30 cellular contexts compared by ENCODE assay signal in the genomic region with DNA sequence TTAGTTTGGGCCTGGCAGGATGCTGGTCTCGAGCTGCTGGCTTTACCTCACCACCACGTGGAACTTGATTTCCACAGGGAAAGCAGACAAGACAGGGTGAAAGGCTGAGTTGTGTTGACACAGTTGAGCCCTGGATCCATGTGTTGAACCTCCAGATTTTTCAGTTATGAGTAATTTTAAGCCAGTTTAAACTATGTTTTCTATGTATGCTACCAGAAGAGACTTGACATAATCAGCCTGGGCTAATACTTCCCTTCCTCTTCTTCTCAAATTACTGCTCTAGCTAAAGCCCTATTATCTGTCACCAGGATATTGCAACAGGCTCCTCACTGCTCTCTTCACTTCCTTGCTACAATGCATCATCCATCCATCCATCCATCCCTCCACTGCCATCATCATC. TPM values are rescaled to one million over a fixed set of nuclear protein-coding genes. Genes with fewer than 3 reads are reported as not detected.
DNase-seq lines count a peak whose midpoint lies in the region; TF ChIP-seq lines count a peak whose summit lies in the region.
"Had no signal": no experiment of that assay in that cellular context is flagged by ENCODE, and none has a peak within 500 bp of the region (broad histone marks: within the 10 kb centered on the region; RNA-seq: fewer than 3 reads in every experiment).

No MANE protein-coding gene starts in this region.

- no peak overlapping the region for H3K4me3 ChIP-seq in brain microvascular endothelial cell (ENCODE audit: low read depth, low read length)
- H3K4me3 ChIP-seq in neutrophil (ENCODE audit: low read depth in 1 of 2, low read length in 1 of 2), result no peak overlapping the region
- no peak overlapping the region for H3K4me3 ChIP-seq in neural progenitor cell
- H3K4me3 ChIP-seq: cardiac muscle cell, hepatocyte, K562, lower lobe of right lung, prostate gland, SJSA1 had no signal

- H3K27me3 Mint-ChIP-seq in neural progenitor cell (ENCODE audit: insufficient read depth, low read depth), result peaks cover 4% of the 10 kb centered on the region

- H3K36me3 ChIP-seq in brain microvascular endothelial cell (replicated peaks) (no peaks in the 10 kb centered on the region), neutrophil (no peaks in the 10 kb centered on the region), neural progenitor cell (no peaks in the 10 kb centered on the region)
- H3K36me3 ChIP-seq: cardiac muscle cell, lower lobe of right lung, prostate gland, SJSA1 had no signal

- H3K9me3 ChIP-seq in neutrophil, result no peaks in the 10 kb centered on the region
- no peaks in the 10 kb centered on the region for H3K9me3 ChIP-seq in neural progenitor cell (ENCODE audit: low read depth)
- H3K9me3 ChIP-seq: lower lobe of right lung, prostate gland had no signal

- no peak overlapping the region for H3K27ac Mint-ChIP-seq in neural progenitor cell

- no peaks in the 10 kb centered on the region for H3K27me3 ChIP-seq in brain microvascular endothelial cell (replicated peaks)
- H3K27me3 ChIP-seq in neutrophil, result no peaks in the 10 kb centered on the region
- no peaks in the 10 kb centered on the region for H3K27me3 ChIP-seq in neural progenitor cell
- H3K27me3 ChIP-seq: cardiac muscle cell, hepatocyte, SJSA1 had no signal

- H3K4me1 ChIP-seq in neutrophil (ENCODE audit: control insufficient read depth in 1 of 2, insufficient read depth in 1 of 2, low read depth in 1 of 2, low read length in 1 of 2) (peaks cover 46 to 49% of the 10 kb centered on the region in 2 experiments), neural progenitor cell (no peaks in the 10 kb centered on the region)
- H3K4me1 ChIP-seq: SJSA1 had no signal

- no peak overlapping the region for H2AFZ ChIP-seq in neural progenitor cell (replicated peaks)
- H2AFZ ChIP-seq: hepatocyte had no signal

- H3K79me2 ChIP-seq in neural progenitor cell (ENCODE audit: low read depth), result no peaks in the 10 kb centered on the region
- H3K79me2 ChIP-seq: hepatocyte had no signal

- H3F3A ChIP-seq in neural progenitor cell (ENCODE audit: low read depth), result no peaks in the 10 kb centered on the region

- H3K27ac ChIP-seq in brain microvascular endothelial cell, result no peak overlapping the region
- H3K27ac ChIP-seq in neutrophil, result peak overlapping the region; percentile 55
- H3K27ac ChIP-seq in neural progenitor cell, result no peak overlapping the region
- H3K27ac ChIP-seq: cardiac muscle cell, hepatocyte, lower lobe of right lung, prostate gland, SJSA1 had no signal

- no peak overlapping the region for H3K9ac ChIP-seq in neural progenitor cell

- no peaks in the 10 kb centered on the region for H3K9me3 Mint-ChIP-seq in neural progenitor cell
- H3K9me3 Mint-ChIP-seq: CD8-positive, alpha-beta T cell; neural crest cell; T-helper 2 cell treated with Interferon-gamma antibody and Interleukin-4, amounts not matched to agents 5 μg/mL and 100 μg/mL, for 36 hours had no signal

- in situ Hi-C loops in brain microvascular endothelial cell (cut with HindIII; ENCODE audit: low pct_ligation_motif_present, low sequenced_read_pairs), result no loop called here

- H4K20me1 ChIP-seq in neural progenitor cell (ENCODE audit: low read depth), result no peaks in the 10 kb centered on the region

- H3K4me3 Mint-ChIP-seq in neural progenitor cell, result no peak overlapping the region
- H3K4me3 Mint-ChIP-seq: CD8-positive, alpha-beta T cell; neural crest cell; T-helper 2 cell treated with Interferon-gamma antibody and Interleukin-4, amounts not matched to agents 5 μg/mL and 100 μg/mL, for 36 hours had no signal

- DNase-seq in AML-193 (lab: John Stamatoyannopoulos, UW), result peak; percentile 43 to 45
- DNase-seq in LHCN-M2 (ENCODE audit: low read depth), result peak; percentile 24
- DNase-seq in brain microvascular endothelial cell, result peak; percentile 40
- no peak for DNase-seq in SHP77 treated with DMSO at 0.1 percent for 48 hours (lab: John Stamatoyannopoulos, UW)
- DNase-seq in inferior parietal cortex (ENCODE audit: extremely low spot score), result no peak
- no peak for DNase-seq in neural progenitor cell (ENCODE audit: low spot score)
- DNase-seq: activated CD4-positive, alpha-beta T cell treated with anti-CD3 and anti-CD28 coated beads, Interleukin-2, amount 50 U/mL, for 48 hours; activated CD4-positive, CD25-positive, alpha-beta regulatory T cell; activated effector memory CD4-positive, alpha-beta T cell treated with anti-CD3 and anti-CD28 coated beads, Interleukin-2, amount 50 U/mL, for 16 hours; CD8-positive, alpha-beta T cell; H7; lower lobe of right lung; NCI-H187 treated with DMSO at 0.1 percent for 48 hours; NCI-H226; substantia nigra had no signal

- TF ChIP-seq CTCF in brain microvascular endothelial cell (IDR thresholded peaks at IDR 0.05; ENCODE audit: low read depth, low read length, missing control alignments) (no peak), neutrophil (IDR thresholded peaks at IDR 0.05) (no peak), neural progenitor cell (IDR thresholded peaks at IDR 0.05) (no peak)

- H3K4me1 Mint-ChIP-seq in neural progenitor cell, result peaks cover 9% of the 10 kb centered on the region

- no peak overlapping the region for H3K4me2 ChIP-seq in neural progenitor cell
- H3K4me2 ChIP-seq: hepatocyte had no signal

- no peaks in the 10 kb centered on the region for H3K36me3 Mint-ChIP-seq in neural progenitor cell
- H3K36me3 Mint-ChIP-seq: CD8-positive, alpha-beta T cell had no signal

RNA-seq across cellular contexts. Expression of gene PHYKPL, which starts 12.0 kb away (rescaled TPM):
- total RNA-seq in LHCN-M2 (2014; rRNA removed) (13.8 and 17.7 TPM in 2 replicates), neural progenitor cell (ENCODE audit: low replicate concordance) (20.5 and 25.9 TPM in 2 replicates)
- 19.5 TPM for polyA plus RNA-seq in LHCN-M2 (2012)

RNA-seq across cellular contexts. Expression of gene HNRNPAB, which starts 40.2 kb away (rescaled TPM):
- total RNA-seq in LHCN-M2 (2014; rRNA removed) (145 TPM in 2 replicates), neural progenitor cell (ENCODE audit: low replicate concordance) (186 and 195 TPM in 2 replicates)
- polyA plus RNA-seq in LHCN-M2 (2012), result 188 TPM

RNA-seq across cellular contexts. Expression of gene GMCL2, which starts 57.4 kb away (rescaled TPM):
- total RNA-seq in LHCN-M2 (2014; rRNA removed) (not detected in 2 replicates), neural progenitor cell (ENCODE audit: low replicate concordance) (not detected in 2 replicates)
- polyA plus RNA-seq in LHCN-M2 (2012), result not detected
- total RNA-seq: cardiac muscle cell; CD8-positive, alpha-beta T cell; dermis microvascular lymphatic vessel endothelial cell; endothelial cell of umbilical vein; frontal cortex; H7; hepatocyte; lower lobe of right lung; mucosa of gallbladder; neural crest cell; SJSA1; ureter had no signal
- polyA plus RNA-seq: adipose tissue, cardiac muscle cell, endothelial cell of umbilical vein, hepatocyte, K562, keratinocyte had no signal

Comparison
In these comparisons a context has a peak if more than half of its experiments do, and no peak if none do; other contexts are left out.
1. DNase-seq: peak in AML-193 (2 of 2), LHCN-M2 (single experiment) and brain microvascular endothelial cell (single experiment); none in SHP77 treated with DMSO at 0.1 percent for 48 hours (single experiment), inferior parietal cortex (single experiment) and neural progenitor cell (single experiment).